Comparison of ENCODE assay signal across 8 cellular contexts in genomic region chr1:205122489-205122882, GRCh38. TPM values are rescaled to one million over a fixed set of nuclear protein-coding genes. Genes with fewer than 3 reads are reported as not detected.
DNase-seq lines count a peak whose midpoint lies in the region; ATAC-seq and TF ChIP-seq lines count a peak whose summit lies in the region.

No MANE protein-coding gene starts in this region.

- intact Hi-C loops in head of caudate nucleus (cut with DNase I) = loop anchor here (5.0 kb wide), 2 partner anchors 90 to 135 kb away; partner anchors contain the start of gene DSTYK

- H3K9ac ChIP-seq in SK-N-MC (ENCODE audit: insufficient read length) = peak overlapping the region; percentile 98

- H3K9me3 ChIP-seq in SK-N-MC (ENCODE audit: low read depth, low read length) = no peaks in the 10 kb centered on the region

- no peak for DNase-seq in activated T-cell treated with anti-CD3 and anti-CD28 coated beads, Interleukin-2, amount 50 U/mL, for 4 hours
- no peak for DNase-seq in activated T-cell treated with anti-CD3 and anti-CD28 coated beads, Interleukin-2, amount 50 U/mL, for 1 hour
- DNase-seq in SK-N-MC (ENCODE audit: low read depth, low spot score) (no peak), fibroblast of villous mesenchyme (ENCODE audit: low read depth) (no peak), retinal pigment epithelial cell (ENCODE audit: low read depth) (no peak), head of caudate nucleus (no peak)
- no peak for DNase-seq in effector CD4-positive, alpha-beta T cell

- peak overlapping the region; percentile 96 for H3K4me3 ChIP-seq in SK-N-MC
- peak overlapping the region; percentile 84 for H3K4me3 ChIP-seq in fibroblast of villous mesenchyme (ENCODE audit: low read depth, low read length)
- peak overlapping the region; percentile 100 for H3K4me3 ChIP-seq in retinal pigment epithelial cell (ENCODE audit: low read length)

- peaks cover 8% of the 10 kb centered on the region; the same call in 1 of the 2 replicates for H3K36me3 ChIP-seq in SK-N-MC (ENCODE audit: insufficient read depth, low read length)

- no peak for TF ChIP-seq CTCF in fibroblast of villous mesenchyme (IDR thresholded peaks at IDR 0.05; ENCODE audit: insufficient read depth, low read depth, low read length)
- TF ChIP-seq CTCF in retinal pigment epithelial cell (conservative IDR thresholded peaks at IDR 0.05; ENCODE audit: low read depth, low read length) = no peak

- H3K4me1 Mint-ChIP-seq in activated T-cell treated with anti-CD3 and anti-CD28 coated beads, Interleukin-2, amount 50 U/mL, for 4 hours (ENCODE audit: low read depth) = peaks cover 41% of the 10 kb centered on the region

- peak overlapping the region; percentile 98 for H3K4me3 Mint-ChIP-seq in activated T-cell treated with anti-CD3 and anti-CD28 coated beads, Interleukin-2, amount 50 U/mL, for 4 hours

- no peaks in the 10 kb centered on the region for H3K9me3 Mint-ChIP-seq in activated T-cell treated with anti-CD3 and anti-CD28 coated beads, Interleukin-2, amount 50 U/mL, for 4 hours

- ATAC-seq in activated T-cell treated with anti-CD3 and anti-CD28 coated beads, Interleukin-2, amount 50 U/mL, for 4 hours = no peak
- no peak for ATAC-seq in GM21367 (IDR thresholded peaks at IDR 0.05; ENCODE audit: unreplicated experiment)

- peaks cover 14% of the 10 kb centered on the region for H3K36me3 Mint-ChIP-seq in activated T-cell treated with anti-CD3 and anti-CD28 coated beads, Interleukin-2, amount 50 U/mL, for 4 hours (ENCODE audit: insufficient read depth)

- H3K27me3 Mint-ChIP-seq in activated T-cell treated with anti-CD3 and anti-CD28 coated beads, Interleukin-2, amount 50 U/mL, for 4 hours (ENCODE audit: low read depth) = no peaks in the 10 kb centered on the region

- peak overlapping the region; percentile 96 for H3K27ac ChIP-seq in SK-N-MC

RNA-seq across cellular contexts. Expression of gene RBBP5, which starts 0.7 kb away (rescaled TPM):
- 10 to 100 TPM; 27.4 to 36.2 (median 31.2) TPM for total RNA-seq in activated T-cell treated with anti-CD3 and anti-CD28 coated beads, Interleukin-2, amount 50 U/mL, for 4 hours
- total RNA-seq in fibroblast of villous mesenchyme = 14.2 and 22.5 TPM in 2 replicates

RNA-seq across cellular contexts. Expression of gene TMEM81, which starts 38.2 kb away (rescaled TPM):
- 1 to 10 TPM; 2.3 to 3.1 (median 2.9) TPM for total RNA-seq in activated T-cell treated with anti-CD3 and anti-CD28 coated beads, Interleukin-2, amount 50 U/mL, for 4 hours
- total RNA-seq in fibroblast of villous mesenchyme = 0.97 and 1.3 TPM in 2 replicates
